In the genomic region with DNA sequence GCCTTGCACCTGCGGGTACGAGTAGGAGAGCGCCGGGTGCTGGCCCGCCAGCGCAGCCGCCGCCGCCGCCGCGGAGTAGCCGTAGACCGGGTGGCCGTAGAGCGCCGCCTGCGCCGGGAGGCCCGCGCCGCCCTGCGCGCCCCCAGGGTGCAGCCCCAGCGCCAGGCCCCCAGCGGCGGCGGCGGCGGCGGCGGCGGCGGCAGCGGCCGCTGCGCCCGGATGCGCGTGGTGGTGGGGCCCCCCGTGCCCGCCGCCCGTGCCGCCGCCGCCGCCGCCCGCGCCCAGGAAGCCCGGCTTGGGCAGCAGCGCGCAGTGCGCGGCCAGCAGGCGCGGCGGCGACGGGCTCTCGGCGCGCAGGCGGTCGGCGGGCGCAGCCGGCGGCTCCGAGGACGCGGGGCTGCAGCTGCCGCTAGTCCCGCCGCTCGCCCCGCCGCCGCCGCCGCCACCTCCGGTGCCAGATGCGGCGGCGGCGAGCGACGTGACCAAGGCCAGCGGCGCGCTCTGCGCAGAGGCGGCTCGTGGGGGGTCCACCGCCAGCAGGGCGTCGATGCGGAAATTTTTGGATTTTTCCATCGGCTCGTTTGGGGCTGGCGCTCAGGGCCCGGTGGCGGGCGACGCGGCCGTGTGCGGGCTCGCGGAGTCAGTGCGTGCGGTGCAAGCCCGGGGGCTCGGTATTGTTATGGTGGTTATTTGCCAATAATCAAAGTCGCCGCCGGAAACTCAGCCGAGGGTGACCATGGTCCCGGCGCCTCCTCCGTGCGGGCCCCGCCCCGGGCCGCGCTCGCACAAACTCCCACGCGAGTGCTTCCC, we compare ENCODE assay signal across 9 cellular contexts. TPM values are rescaled to one million over a fixed set of nuclear protein-coding genes. Genes with fewer than 3 reads are reported as not detected.
A peak's percentile ranks its signal among the peaks of the same experiment; 100 is the strongest.
DNase-seq lines count a peak whose midpoint lies in the region; ATAC-seq and TF ChIP-seq lines count a peak whose summit lies in the region.
"Had no signal": no experiment of that assay in that cellular context is flagged by ENCODE, and none has a peak within 500 bp of the region (broad histone marks: within the 10 kb centered on the region; RNA-seq: fewer than 3 reads in every experiment).

No MANE protein-coding gene starts in this region.

- CTCF ChIA-PET in activated B cell treated with CpG ODN at 0.5 μM for 24 hours (lab: Charles Lee), result no interaction called here

- TF ChIP-seq POLR2A in heart left ventricle (IDR thresholded peaks at IDR 0.05), result no peak
- no peak for TF ChIP-seq POLR2A in lower leg skin (IDR thresholded peaks at IDR 0.05)

- no peak overlapping the region for H3K27ac Mint-ChIP-seq in activated B cell treated with CpG ODN at 0.5 μM for 24 hours
- H3K27ac Mint-ChIP-seq: dendritic cell treated with granulocyte-macrophage colony-stimulating factor and Interleukin-4, amounts not matched to agents 40 ng/mL and 50 ng/mL, for 4 days had no signal

- intact Hi-C loops in heart left ventricle (cut with DNase I), result no loop called here
- intact Hi-C loops in left cardiac atrium (cut with DNase I), result no loop called here
- intact Hi-C loops in activated B cell treated with CpG ODN at 0.5 μM for 24 hours (cut with micrococcal nuclease), result loop anchor here (5.0 to 10.0 kb wide), 3 partner anchors 675 to 1633 kb away; partner anchors contain the start of gene EN2
- intact Hi-C loops in lower leg skin (cut with DNase I; ENCODE audit: low total_unique reads), result no loop called here

- no peaks in the 10 kb centered on the region for H3K36me3 ChIP-seq in heart left ventricle

- H3K27ac ChIP-seq in heart left ventricle, result no peak overlapping the region

- no peak for DNase-seq in heart left ventricle
- DNase-seq in left cardiac atrium, result no peak
- DNase-seq in activated B cell treated with CpG ODN at 0.5 μM for 24 hours, result no peak
- no peak for DNase-seq in lower leg skin (ENCODE audit: low spot score in 2 of 2)
- no peak for DNase-seq in NCI-H2107 treated with DMSO at 0.1 percent for 48 hours (lab: John Stamatoyannopoulos, UW; ENCODE audit: unreplicated experiment)
- no peak for DNase-seq in NCI-H1092 (lab: John Stamatoyannopoulos, UW)
- DNase-seq in iPS-NIHi11 (ENCODE audit: low spot score), result no peak

- no peaks in the 10 kb centered on the region for H3K9me3 Mint-ChIP-seq in activated B cell treated with CpG ODN at 0.5 μM for 24 hours
- H3K9me3 Mint-ChIP-seq: dendritic cell treated with granulocyte-macrophage colony-stimulating factor and Interleukin-4, amounts not matched to agents 40 ng/mL and 50 ng/mL, for 4 days had no signal

- ATAC-seq in heart left ventricle, result peak in 1 of 4 donors; percentile 35
- ATAC-seq in left cardiac atrium, result no peak
- peak; percentile 28 for ATAC-seq in HG02973 (IDR thresholded peaks at IDR 0.05; ENCODE audit: unreplicated experiment)
- ATAC-seq in activated B cell treated with CpG ODN at 0.5 μM for 24 hours (ENCODE audit: low read depth), result peak; percentile 38

- POLR2A ChIA-PET in activated B cell treated with CpG ODN at 0.5 μM for 24 hours (lab: Charles Lee), result no interaction called here

- peaks cover 63 to 97% (median 92%) of the 10 kb centered on the region in 9 donors for H3K27me3 ChIP-seq in heart left ventricle

- peak overlapping the region; percentile 50 for H3K4me3 Mint-ChIP-seq in activated B cell treated with CpG ODN at 0.5 μM for 24 hours

- H3K4me1 ChIP-seq in heart left ventricle, result peaks cover 0 to 32% (median 8%) of the 10 kb centered on the region in 12 donors

- TF ChIP-seq CTCF in heart left ventricle (IDR thresholded peaks at IDR 0.05) (no peak), activated B cell treated with CpG ODN at 0.5 μM for 24 hours (IDR thresholded peaks at IDR 0.05) (no peak), lower leg skin (IDR thresholded peaks at IDR 0.05) (no peak)

- H3K27me3 Mint-ChIP-seq in activated B cell treated with CpG ODN at 0.5 μM for 24 hours, result peaks cover 54% of the 10 kb centered on the region

- WGBS in heart left ventricle, 4 donors, result 0 to 1% (median 1%) methylated on average over 25 to 130 of the region's 130 CpGs
- 0 to 1% methylated on average over 10 to 66 of the region's 130 CpGs for WGBS in lower leg skin, 2 donors

- H3K9me3 ChIP-seq in heart left ventricle, result no peaks in the 10 kb centered on the region

- peaks cover 23% of the 10 kb centered on the region for H3K4me1 Mint-ChIP-seq in activated B cell treated with CpG ODN at 0.5 μM for 24 hours

- H3K4me3 ChIP-seq in heart left ventricle (peak overlapping the region; percentile 39 to 67 (median 52)), lower leg skin (ENCODE audit: low read depth, poor library complexity, severe bottlenecking) (peak overlapping the region; percentile 37)

- H3K36me3 Mint-ChIP-seq in activated B cell treated with CpG ODN at 0.5 μM for 24 hours (ENCODE audit: low read depth), result no peaks in the 10 kb centered on the region

RNA-seq across cellular contexts. Expression of gene MNX1, which starts 0.5 kb away (rescaled TPM):
- not detected for total RNA-seq in heart left ventricle
- polyA plus RNA-seq in heart left ventricle, result not detected
- not detected for total RNA-seq in left cardiac atrium
- not detected in 2 replicates for total RNA-seq in activated B cell treated with CpG ODN at 0.5 μM for 24 hours
- total RNA-seq in lower leg skin, result under 1 TPM in 1 of 4 donors, not detected in 3; 0.76 TPM

Comparison
In these comparisons a context has a peak if more than half of its experiments do, and no peak if none do; other contexts are left out.
1. ATAC-seq: peak in HG02973 (single experiment) and activated B cell treated with CpG ODN at 0.5 μM for 24 hours (single experiment); none in left cardiac atrium (0 of 2).